ENCODE assay signal across 1 cellular context in the genomic region with DNA sequence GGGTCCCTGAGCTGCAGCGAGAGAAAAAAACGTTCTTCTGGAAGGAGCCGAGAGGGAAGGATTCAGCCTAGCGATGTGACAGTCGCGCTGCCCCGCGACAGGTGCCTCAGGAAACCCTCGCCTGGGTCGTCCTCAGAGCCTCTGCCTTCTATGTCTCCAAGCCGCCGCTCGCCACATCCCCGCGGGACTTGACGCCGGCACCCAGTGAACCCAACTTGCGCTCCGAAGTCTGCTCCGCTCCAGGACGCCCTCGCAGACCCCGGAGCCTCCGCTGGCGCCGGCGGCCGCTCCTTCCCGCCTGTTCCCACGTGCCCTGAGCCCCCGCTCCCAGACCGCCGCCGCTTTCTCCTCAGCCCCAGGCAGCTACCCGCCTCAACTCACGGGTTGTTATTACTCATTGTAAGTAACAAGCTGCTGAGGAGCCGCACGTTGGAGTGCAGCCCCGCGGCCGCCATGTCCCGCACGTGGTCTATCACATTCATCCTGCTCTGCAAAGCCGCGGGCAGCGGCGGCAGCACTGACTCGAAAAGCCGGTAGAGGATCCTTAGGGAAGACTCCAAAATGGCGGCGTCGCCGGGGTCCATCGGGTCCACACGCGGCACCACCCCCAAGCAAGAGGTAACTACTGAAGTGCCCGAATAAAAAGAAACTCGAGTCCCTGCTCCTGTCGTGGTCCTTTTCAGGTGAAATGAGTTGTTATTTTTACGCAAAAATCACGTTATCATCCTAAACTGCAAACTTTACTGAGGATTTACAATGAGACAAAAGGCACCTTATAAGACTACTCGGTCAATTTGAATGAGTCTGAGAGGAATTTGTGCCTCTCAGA.
TF ChIP-seq lines count a peak whose summit lies in the region.

A gene with protein sequence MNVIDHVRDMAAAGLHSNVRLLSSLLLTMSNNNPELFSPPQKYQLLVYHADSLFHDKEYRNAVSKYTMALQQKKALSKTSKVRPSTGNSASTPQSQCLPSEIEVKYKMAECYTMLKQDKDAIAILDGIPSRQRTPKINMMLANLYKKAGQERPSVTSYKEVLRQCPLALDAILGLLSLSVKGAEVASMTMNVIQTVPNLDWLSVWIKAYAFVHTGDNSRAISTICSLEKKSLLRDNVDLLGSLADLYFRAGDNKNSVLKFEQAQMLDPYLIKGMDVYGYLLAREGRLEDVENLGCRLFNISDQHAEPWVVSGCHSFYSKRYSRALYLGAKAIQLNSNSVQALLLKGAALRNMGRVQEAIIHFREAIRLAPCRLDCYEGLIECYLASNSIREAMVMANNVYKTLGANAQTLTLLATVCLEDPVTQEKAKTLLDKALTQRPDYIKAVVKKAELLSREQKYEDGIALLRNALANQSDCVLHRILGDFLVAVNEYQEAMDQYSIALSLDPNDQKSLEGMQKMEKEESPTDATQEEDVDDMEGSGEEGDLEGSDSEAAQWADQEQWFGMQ (minus strand): TSS at position 563 of the 829 bp plus-strand sequence. CDS start 81 bp downstream, at position 482.

TF ChIP-seq in K562, 482 proteins besides CTCF, POLR2A, EP300 and RAD21 (continued from another document and continues in another):
- TF ChIP-seq, protein P1, sequence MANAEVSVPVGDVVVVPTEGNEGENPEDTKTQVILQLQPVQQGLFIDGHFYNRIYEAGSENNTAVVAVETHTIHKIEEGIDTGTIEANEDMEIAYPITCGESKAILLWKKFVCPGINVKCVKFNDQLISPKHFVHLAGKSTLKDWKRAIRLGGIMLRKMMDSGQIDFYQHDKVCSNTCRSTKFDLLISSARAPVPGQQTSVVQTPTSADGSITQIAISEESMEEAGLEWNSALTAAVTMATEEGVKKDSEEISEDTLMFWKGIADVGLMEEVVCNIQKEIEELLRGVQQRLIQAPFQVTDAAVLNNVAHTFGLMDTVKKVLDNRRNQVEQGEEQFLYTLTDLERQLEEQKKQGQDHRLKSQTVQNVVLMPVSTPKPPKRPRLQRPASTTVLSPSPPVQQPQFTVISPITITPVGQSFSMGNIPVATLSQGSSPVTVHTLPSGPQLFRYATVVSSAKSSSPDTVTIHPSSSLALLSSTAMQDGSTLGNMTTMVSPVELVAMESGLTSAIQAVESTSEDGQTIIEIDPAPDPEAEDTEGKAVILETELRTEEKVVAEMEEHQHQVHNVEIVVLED (CRISPR knock-in tag; IDR thresholded peaks at IDR 0.05): no peak
- TF ChIP-seq, protein P2, sequence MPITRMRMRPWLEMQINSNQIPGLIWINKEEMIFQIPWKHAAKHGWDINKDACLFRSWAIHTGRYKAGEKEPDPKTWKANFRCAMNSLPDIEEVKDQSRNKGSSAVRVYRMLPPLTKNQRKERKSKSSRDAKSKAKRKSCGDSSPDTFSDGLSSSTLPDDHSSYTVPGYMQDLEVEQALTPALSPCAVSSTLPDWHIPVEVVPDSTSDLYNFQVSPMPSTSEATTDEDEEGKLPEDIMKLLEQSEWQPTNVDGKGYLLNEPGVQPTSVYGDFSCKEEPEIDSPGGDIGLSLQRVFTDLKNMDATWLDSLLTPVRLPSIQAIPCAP (CRISPR knock-in tag; IDR thresholded peaks at IDR 0.05; ENCODE audit: borderline replicate concordance): no peak
- TF ChIP-seq ARID1B (IDR thresholded peaks at IDR 0.05) (no peak), HNRNPLL (IDR thresholded peaks at IDR 0.05; ENCODE audit: low read depth, low read length, poor library complexity, severe bottlenecking) (peak; percentile 24), CHD2 (IDR thresholded peaks at IDR 0.05; ENCODE audit: low read depth, low read length) (no peak), TCF7 (IDR thresholded peaks at IDR 0.05; ENCODE audit: borderline replicate concordance) (peak; percentile 38; the same call in 1 of the 2 replicates), MBD2 (IDR thresholded peaks at IDR 0.05; ENCODE audit: borderline replicate concordance, low read depth) (peak; percentile 57; the same call in 1 of the 2 replicates), FOXM1 (IDR thresholded peaks at IDR 0.05; ENCODE audit: low read depth) (peak; percentile 16; the same call in 1 of the 2 replicates), FOXM1 (CRISPR knock-in tag; IDR thresholded peaks at IDR 0.05; ENCODE audit: low read depth) (no peak), U2AF2 (optimal IDR thresholded peaks at IDR 0.05; ENCODE audit: low read depth, low read length) (no peak), ZNF239 (CRISPR knock-in tag; IDR thresholded peaks at IDR 0.05) (no peak), TCF3 (CRISPR knock-in tag; IDR thresholded peaks at IDR 0.05) (no peak), XRCC4 (IDR thresholded peaks at IDR 0.05; ENCODE audit: extremely low read depth, insufficient read depth, insufficient read length) (no peak), SMAD3 (CRISPR knock-in tag; conservative IDR thresholded peaks at IDR 0.05) (no peak)
- TF ChIP-seq, protein P3, sequence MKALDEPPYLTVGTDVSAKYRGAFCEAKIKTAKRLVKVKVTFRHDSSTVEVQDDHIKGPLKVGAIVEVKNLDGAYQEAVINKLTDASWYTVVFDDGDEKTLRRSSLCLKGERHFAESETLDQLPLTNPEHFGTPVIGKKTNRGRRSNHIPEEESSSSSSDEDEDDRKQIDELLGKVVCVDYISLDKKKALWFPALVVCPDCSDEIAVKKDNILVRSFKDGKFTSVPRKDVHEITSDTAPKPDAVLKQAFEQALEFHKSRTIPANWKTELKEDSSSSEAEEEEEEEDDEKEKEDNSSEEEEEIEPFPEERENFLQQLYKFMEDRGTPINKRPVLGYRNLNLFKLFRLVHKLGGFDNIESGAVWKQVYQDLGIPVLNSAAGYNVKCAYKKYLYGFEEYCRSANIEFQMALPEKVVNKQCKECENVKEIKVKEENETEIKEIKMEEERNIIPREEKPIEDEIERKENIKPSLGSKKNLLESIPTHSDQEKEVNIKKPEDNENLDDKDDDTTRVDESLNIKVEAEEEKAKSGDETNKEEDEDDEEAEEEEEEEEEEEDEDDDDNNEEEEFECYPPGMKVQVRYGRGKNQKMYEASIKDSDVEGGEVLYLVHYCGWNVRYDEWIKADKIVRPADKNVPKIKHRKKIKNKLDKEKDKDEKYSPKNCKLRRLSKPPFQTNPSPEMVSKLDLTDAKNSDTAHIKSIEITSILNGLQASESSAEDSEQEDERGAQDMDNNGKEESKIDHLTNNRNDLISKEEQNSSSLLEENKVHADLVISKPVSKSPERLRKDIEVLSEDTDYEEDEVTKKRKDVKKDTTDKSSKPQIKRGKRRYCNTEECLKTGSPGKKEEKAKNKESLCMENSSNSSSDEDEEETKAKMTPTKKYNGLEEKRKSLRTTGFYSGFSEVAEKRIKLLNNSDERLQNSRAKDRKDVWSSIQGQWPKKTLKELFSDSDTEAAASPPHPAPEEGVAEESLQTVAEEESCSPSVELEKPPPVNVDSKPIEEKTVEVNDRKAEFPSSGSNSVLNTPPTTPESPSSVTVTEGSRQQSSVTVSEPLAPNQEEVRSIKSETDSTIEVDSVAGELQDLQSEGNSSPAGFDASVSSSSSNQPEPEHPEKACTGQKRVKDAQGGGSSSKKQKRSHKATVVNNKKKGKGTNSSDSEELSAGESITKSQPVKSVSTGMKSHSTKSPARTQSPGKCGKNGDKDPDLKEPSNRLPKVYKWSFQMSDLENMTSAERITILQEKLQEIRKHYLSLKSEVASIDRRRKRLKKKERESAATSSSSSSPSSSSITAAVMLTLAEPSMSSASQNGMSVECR (CRISPR knock-in tag; IDR thresholded peaks at IDR 0.05): peak; percentile 92
- TF ChIP-seq, protein P4, sequence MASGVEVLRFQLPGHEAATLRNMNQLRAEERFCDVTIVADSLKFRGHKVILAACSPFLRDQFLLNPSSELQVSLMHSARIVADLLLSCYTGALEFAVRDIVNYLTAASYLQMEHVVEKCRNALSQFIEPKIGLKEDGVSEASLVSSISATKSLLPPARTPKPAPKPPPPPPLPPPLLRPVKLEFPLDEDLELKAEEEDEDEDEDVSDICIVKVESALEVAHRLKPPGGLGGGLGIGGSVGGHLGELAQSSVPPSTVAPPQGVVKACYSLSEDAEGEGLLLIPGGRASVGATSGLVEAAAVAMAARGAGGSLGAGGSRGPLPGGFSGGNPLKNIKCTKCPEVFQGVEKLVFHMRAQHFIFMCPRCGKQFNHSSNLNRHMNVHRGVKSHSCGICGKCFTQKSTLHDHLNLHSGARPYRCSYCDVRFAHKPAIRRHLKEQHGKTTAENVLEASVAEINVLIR (CRISPR knock-in tag; IDR thresholded peaks at IDR 0.05): no peak
- TF ChIP-seq, protein P5, sequence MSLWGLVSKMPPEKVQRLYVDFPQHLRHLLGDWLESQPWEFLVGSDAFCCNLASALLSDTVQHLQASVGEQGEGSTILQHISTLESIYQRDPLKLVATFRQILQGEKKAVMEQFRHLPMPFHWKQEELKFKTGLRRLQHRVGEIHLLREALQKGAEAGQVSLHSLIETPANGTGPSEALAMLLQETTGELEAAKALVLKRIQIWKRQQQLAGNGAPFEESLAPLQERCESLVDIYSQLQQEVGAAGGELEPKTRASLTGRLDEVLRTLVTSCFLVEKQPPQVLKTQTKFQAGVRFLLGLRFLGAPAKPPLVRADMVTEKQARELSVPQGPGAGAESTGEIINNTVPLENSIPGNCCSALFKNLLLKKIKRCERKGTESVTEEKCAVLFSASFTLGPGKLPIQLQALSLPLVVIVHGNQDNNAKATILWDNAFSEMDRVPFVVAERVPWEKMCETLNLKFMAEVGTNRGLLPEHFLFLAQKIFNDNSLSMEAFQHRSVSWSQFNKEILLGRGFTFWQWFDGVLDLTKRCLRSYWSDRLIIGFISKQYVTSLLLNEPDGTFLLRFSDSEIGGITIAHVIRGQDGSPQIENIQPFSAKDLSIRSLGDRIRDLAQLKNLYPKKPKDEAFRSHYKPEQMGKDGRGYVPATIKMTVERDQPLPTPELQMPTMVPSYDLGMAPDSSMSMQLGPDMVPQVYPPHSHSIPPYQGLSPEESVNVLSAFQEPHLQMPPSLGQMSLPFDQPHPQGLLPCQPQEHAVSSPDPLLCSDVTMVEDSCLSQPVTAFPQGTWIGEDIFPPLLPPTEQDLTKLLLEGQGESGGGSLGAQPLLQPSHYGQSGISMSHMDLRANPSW (CRISPR knock-in tag; IDR thresholded peaks at IDR 0.05): no peak
- TF ChIP-seq, protein P6, sequence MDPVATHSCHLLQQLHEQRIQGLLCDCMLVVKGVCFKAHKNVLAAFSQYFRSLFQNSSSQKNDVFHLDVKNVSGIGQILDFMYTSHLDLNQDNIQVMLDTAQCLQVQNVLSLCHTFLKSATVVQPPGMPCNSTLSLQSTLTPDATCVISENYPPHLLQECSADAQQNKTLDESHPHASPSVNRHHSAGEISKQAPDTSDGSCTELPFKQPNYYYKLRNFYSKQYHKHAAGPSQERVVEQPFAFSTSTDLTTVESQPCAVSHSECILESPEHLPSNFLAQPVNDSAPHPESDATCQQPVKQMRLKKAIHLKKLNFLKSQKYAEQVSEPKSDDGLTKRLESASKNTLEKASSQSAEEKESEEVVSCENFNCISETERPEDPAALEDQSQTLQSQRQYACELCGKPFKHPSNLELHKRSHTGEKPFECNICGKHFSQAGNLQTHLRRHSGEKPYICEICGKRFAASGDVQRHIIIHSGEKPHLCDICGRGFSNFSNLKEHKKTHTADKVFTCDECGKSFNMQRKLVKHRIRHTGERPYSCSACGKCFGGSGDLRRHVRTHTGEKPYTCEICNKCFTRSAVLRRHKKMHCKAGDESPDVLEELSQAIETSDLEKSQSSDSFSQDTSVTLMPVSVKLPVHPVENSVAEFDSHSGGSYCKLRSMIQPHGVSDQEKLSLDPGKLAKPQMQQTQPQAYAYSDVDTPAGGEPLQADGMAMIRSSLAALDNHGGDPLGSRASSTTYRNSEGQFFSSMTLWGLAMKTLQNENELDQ (CRISPR knock-in tag; IDR thresholded peaks at IDR 0.05; ENCODE audit: borderline replicate concordance): 0 out of 2 replicates have a peak, but pooled peaks have one; percentile 52
- TF ChIP-seq, protein P7, sequence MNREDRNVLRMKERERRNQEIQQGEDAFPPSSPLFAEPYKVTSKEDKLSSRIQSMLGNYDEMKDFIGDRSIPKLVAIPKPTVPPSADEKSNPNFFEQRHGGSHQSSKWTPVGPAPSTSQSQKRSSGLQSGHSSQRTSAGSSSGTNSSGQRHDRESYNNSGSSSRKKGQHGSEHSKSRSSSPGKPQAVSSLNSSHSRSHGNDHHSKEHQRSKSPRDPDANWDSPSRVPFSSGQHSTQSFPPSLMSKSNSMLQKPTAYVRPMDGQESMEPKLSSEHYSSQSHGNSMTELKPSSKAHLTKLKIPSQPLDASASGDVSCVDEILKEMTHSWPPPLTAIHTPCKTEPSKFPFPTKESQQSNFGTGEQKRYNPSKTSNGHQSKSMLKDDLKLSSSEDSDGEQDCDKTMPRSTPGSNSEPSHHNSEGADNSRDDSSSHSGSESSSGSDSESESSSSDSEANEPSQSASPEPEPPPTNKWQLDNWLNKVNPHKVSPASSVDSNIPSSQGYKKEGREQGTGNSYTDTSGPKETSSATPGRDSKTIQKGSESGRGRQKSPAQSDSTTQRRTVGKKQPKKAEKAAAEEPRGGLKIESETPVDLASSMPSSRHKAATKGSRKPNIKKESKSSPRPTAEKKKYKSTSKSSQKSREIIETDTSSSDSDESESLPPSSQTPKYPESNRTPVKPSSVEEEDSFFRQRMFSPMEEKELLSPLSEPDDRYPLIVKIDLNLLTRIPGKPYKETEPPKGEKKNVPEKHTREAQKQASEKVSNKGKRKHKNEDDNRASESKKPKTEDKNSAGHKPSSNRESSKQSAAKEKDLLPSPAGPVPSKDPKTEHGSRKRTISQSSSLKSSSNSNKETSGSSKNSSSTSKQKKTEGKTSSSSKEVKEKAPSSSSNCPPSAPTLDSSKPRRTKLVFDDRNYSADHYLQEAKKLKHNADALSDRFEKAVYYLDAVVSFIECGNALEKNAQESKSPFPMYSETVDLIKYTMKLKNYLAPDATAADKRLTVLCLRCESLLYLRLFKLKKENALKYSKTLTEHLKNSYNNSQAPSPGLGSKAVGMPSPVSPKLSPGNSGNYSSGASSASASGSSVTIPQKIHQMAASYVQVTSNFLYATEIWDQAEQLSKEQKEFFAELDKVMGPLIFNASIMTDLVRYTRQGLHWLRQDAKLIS (CRISPR knock-in tag; IDR thresholded peaks at IDR 0.05): peak; percentile 89
